ENCODE assay signal across 6 cellular contexts in genomic region chr10:133258066-133258817, GRCh38. TPM values are rescaled to one million over a fixed set of nuclear protein-coding genes. Genes with fewer than 3 reads are reported as not detected.
DNase-seq lines count a peak whose midpoint lies in the region; ATAC-seq and TF ChIP-seq lines count a peak whose summit lies in the region.

No MANE protein-coding gene starts in this region.

- H3K9me3 ChIP-seq in vagina, result no peaks in the 10 kb centered on the region

- H3K4me3 ChIP-seq in epithelial cell of esophagus (ENCODE audit: low read length) (no peak overlapping the region), vagina (peak overlapping the region in 1 of 2 donors; percentile 8)

- no peaks in the 10 kb centered on the region for H3K27me3 ChIP-seq in vagina

- no peak for TF ChIP-seq POLR2A in vagina (IDR thresholded peaks at IDR 0.05)

- H3K36me3 ChIP-seq in vagina, result no peaks in the 10 kb centered on the region

- no peak for ATAC-seq in GM19455 (IDR thresholded peaks at IDR 0.05; ENCODE audit: unreplicated experiment)

- intact Hi-C loops in vagina (cut with DNase I), result no loop called here

- TF ChIP-seq CTCF in epithelial cell of esophagus (IDR thresholded peaks at IDR 0.05; ENCODE audit: insufficient read depth, low read depth, low read length, missing control alignments) (no peak), vagina (IDR thresholded peaks at IDR 0.05) (no peak)

- H3K4me1 ChIP-seq in vagina, result peaks cover 53% of the 10 kb centered on the region

- H3K27ac ChIP-seq in vagina, result peak overlapping the region; percentile 46

- DNase-seq in stimulated activated CD4-positive, alpha-beta T cell treated with anti-CD3 and anti-CD28 coated beads, Interleukin-1b, Interleukin-23, amount 100 ng/mL, for 48 hours, result peak; percentile 63
- DNase-seq in stimulated activated CD4-positive, alpha-beta T cell treated with anti-CD3 and anti-CD28 coated beads, Interleukin-4, amount 100 ng/mL, for 4 hours, result no peak
- DNase-seq in epithelial cell of esophagus (ENCODE audit: low read depth), result peak; percentile 72
- no peak for DNase-seq in vagina (ENCODE audit: extremely low spot score in 2 of 2)
- DNase-seq in NCI-H1048 (lab: John Stamatoyannopoulos, UW), result no peak

RNA-seq across cellular contexts. Expression of gene ADAM8, which starts 18.4 kb away (rescaled TPM):
- total RNA-seq in vagina, result 11.0 TPM

RNA-seq across cellular contexts. Expression of gene VENTX, which starts 20.6 kb away (rescaled TPM):
- 0.98 TPM for total RNA-seq in vagina

RNA-seq across cellular contexts. Expression of gene UTF1, which starts 28.2 kb away (rescaled TPM):
- not detected for total RNA-seq in vagina

RNA-seq across cellular contexts. Expression of gene TUBGCP2, which starts 50.4 kb away (rescaled TPM):
- total RNA-seq in vagina, result 41.7 TPM

RNA-seq across cellular contexts. Expression of gene ZNF511, which starts 50.5 kb away (rescaled TPM):
- 36.3 TPM for total RNA-seq in vagina

Comparison
In these comparisons a context has a peak if more than half of its experiments do, and no peak if none do; other contexts are left out.
1. DNase-seq: peak in stimulated activated CD4-positive, alpha-beta T cell treated with anti-CD3 and anti-CD28 coated beads, Interleukin-1b, Interleukin-23, amount 100 ng/mL, for 48 hours (single experiment) and epithelial cell of esophagus (single experiment); none in stimulated activated CD4-positive, alpha-beta T cell treated with anti-CD3 and anti-CD28 coated beads, Interleukin-4, amount 100 ng/mL, for 4 hours (0 of 2), vagina (0 of 2) and NCI-H1048 (single experiment).